9 cellular contexts compared by ENCODE assay signal in genomic region chr1:36158827-36159252, GRCh38. TPM values are rescaled to one million over a fixed set of nuclear protein-coding genes. Genes with fewer than 3 reads are reported as not detected.
A peak's percentile ranks its signal among the peaks of the same experiment; 100 is the strongest.
DNase-seq lines count a peak whose midpoint lies in the region; ATAC-seq and TF ChIP-seq lines count a peak whose summit lies in the region.
"Not testable (repeated sequence)": the region's sequence is repeated elsewhere in the genome, so short reads cannot be mapped to it uniquely, and the experiment has no call there.
"Had no signal": no experiment of that assay in that cellular context is flagged by ENCODE, and none has a peak within 500 bp of the region (broad histone marks: within the 10 kb centered on the region; RNA-seq: fewer than 3 reads in every experiment).

No MANE protein-coding gene starts in this region.

- TF ChIP-seq CTCF in HFF-Myc (IDR thresholded peaks at IDR 0.05; ENCODE audit: low read depth, low read length, missing control alignments); VCaP (conservative IDR thresholded peaks at IDR 0.05); dorsolateral prefrontal cortex (IDR thresholded peaks at IDR 0.05 in 54 of 56, conservative IDR thresholded peaks at IDR 0.05 in 2 of 56; ENCODE audit: low read depth in 1 of 56, partially characterized antibody in 56 of 56); heart right ventricle (IDR thresholded peaks at IDR 0.05); nephron progenitor cell (IDR thresholded peaks at IDR 0.05); spleen (IDR thresholded peaks at IDR 0.05 in 8 of 11, conservative IDR thresholded peaks at IDR 0.05 in 3 of 11); vagina (IDR thresholded peaks at IDR 0.05): not testable (repeated sequence)

- peak overlapping the region; percentile 97 for H3K27ac Mint-ChIP-seq in activated naive CD8-positive, alpha-beta T cell treated with anti-CD3 and anti-CD28 coated beads, Interleukin-2, amount 10 ng/mL, durations not matched to agents 7 days and 5 days
- not testable (repeated sequence) for H3K27ac Mint-ChIP-seq in nephron progenitor cell

- H3K9me3 Mint-ChIP-seq in activated naive CD8-positive, alpha-beta T cell treated with anti-CD3 and anti-CD28 coated beads, Interleukin-2, amount 10 ng/mL, durations not matched to agents 7 days and 5 days; nephron progenitor cell: not testable (repeated sequence)

- intact Hi-C loops in dorsolateral prefrontal cortex (cut with DNase I) = loop anchor here in 1 of 2 donors (10.0 kb wide), 1 partner anchor 226 kb away; the partner anchor contains the start of gene STK40
- intact Hi-C loops in heart right ventricle (cut with DNase I) = loop anchor here in 1 of 10 donors (5.0 kb wide), 1 partner anchor 123 kb away; no protein-coding TSS in a partner anchor
- intact Hi-C loops in spleen (cut with DNase I; ENCODE audit: low total_unique reads) = loop anchor here (10.0 kb wide), 2 partner anchors 66 to 126 kb away; partner anchors contain the start of gene THRAP3
- intact Hi-C loops in vagina (cut with DNase I) = loop anchor here (10.0 kb wide), 3 partner anchors 66 to 226 kb away; partner anchors contain the start of genes STK40 and THRAP3

- H3K4me1 Mint-ChIP-seq in activated naive CD8-positive, alpha-beta T cell treated with anti-CD3 and anti-CD28 coated beads, Interleukin-2, amount 10 ng/mL, durations not matched to agents 7 days and 5 days = peaks cover 61% of the 10 kb centered on the region
- H3K4me1 Mint-ChIP-seq in nephron progenitor cell = peaks cover 66% of the 10 kb centered on the region

- not testable (repeated sequence) for ATAC-seq in activated naive CD8-positive, alpha-beta T cell treated with anti-CD3 and anti-CD28 coated beads, Interleukin-2, amount 10 ng/mL, durations not matched to agents 7 days and 5 days (ENCODE audit: low read depth); heart right ventricle

- TF ChIP-seq POLR2A in spleen (IDR thresholded peaks at IDR 0.05); vagina (IDR thresholded peaks at IDR 0.05): not testable (repeated sequence)

- not testable (repeated sequence) for H3K9me3 ChIP-seq in heart right ventricle, spleen, vagina

- WGBS in heart right ventricle, 2 donors = 74 to 78% methylated on average over 10 of the region's 10 CpGs
- 91 to 94% (median 93%) methylated on average over 10 of the region's 10 CpGs for WGBS in spleen, 5 donors

- H3K4me1 ChIP-seq in heart right ventricle = peaks cover 37 to 79% (median 75%) of the 10 kb centered on the region in 9 donors
- H3K4me1 ChIP-seq in spleen = peaks cover 64 to 87% (median 80%) of the 10 kb centered on the region in 6 donors
- H3K4me1 ChIP-seq in vagina = peaks cover 77% of the 10 kb centered on the region

- peaks cover 27% of the 10 kb centered on the region for H3K36me3 Mint-ChIP-seq in activated naive CD8-positive, alpha-beta T cell treated with anti-CD3 and anti-CD28 coated beads, Interleukin-2, amount 10 ng/mL, durations not matched to agents 7 days and 5 days
- peaks cover 13% of the 10 kb centered on the region for H3K36me3 Mint-ChIP-seq in nephron progenitor cell (ENCODE audit: low read depth)

- not testable (repeated sequence) for H3K27me3 ChIP-seq in dorsolateral prefrontal cortex; heart right ventricle; spleen (replicated peaks in 1 of 7); vagina

- H3K4me3 ChIP-seq in HFF-Myc (replicated peaks; ENCODE audit: low read depth, low read length) = peak overlapping the region; percentile 89
- peak overlapping the region in 54 of 59 donors; percentile 65 to 100 (median 96) for H3K4me3 ChIP-seq in dorsolateral prefrontal cortex
- H3K4me3 ChIP-seq in heart right ventricle = peak overlapping the region in 6 of 10 donors; percentile 68 to 100 (median 90)
- H3K4me3 ChIP-seq in spleen = peak overlapping the region in 3 of 8 donors; percentile 95 to 97 (median 97)
- not testable (repeated sequence) for H3K4me3 ChIP-seq in vagina

- peak overlapping the region; percentile 98; the same call in 1 of the 2 replicates for H3K27ac ChIP-seq in VCaP
- H3K27ac ChIP-seq in dorsolateral prefrontal cortex = peak overlapping the region; percentile 91 to 100 (median 100)
- peak overlapping the region in 8 of 10 donors; percentile 98 to 100 (median 100) for H3K27ac ChIP-seq in heart right ventricle
- peak overlapping the region in 7 of 8 donors; percentile 98 to 100 (median 98) for H3K27ac ChIP-seq in spleen
- peak overlapping the region; percentile 100 for H3K27ac ChIP-seq in vagina

- DNase-seq in HFF-Myc (ENCODE audit: extremely low read depth, low read depth); activated naive CD8-positive, alpha-beta T cell treated with anti-CD3 and anti-CD28 coated beads, Interleukin-2, amount 10 ng/mL, durations not matched to agents 7 days and 5 days; dorsolateral prefrontal cortex; heart right ventricle; nephron progenitor cell; spleen; vagina (ENCODE audit: extremely low spot score in 2 of 2): not testable (repeated sequence)

- not testable (repeated sequence) for H3K27me3 Mint-ChIP-seq in activated naive CD8-positive, alpha-beta T cell treated with anti-CD3 and anti-CD28 coated beads, Interleukin-2, amount 10 ng/mL, durations not matched to agents 7 days and 5 days; nephron progenitor cell (ENCODE audit: low read depth, poor library complexity)

- H3K4me3 Mint-ChIP-seq in activated naive CD8-positive, alpha-beta T cell treated with anti-CD3 and anti-CD28 coated beads, Interleukin-2, amount 10 ng/mL, durations not matched to agents 7 days and 5 days = peak overlapping the region; percentile 91
- peak overlapping the region; percentile 87 for H3K4me3 Mint-ChIP-seq in nephron progenitor cell

- H3K36me3 ChIP-seq in heart right ventricle (peaks cover 0 to 35% (median 0%) of the 10 kb centered on the region in 9 donors), spleen (peaks cover 0 to 14% (median 0%) of the 10 kb centered on the region in 6 donors)
- H3K36me3 ChIP-seq in vagina = not testable (repeated sequence)

- POLR2A ChIA-PET in activated naive CD8-positive, alpha-beta T cell treated with anti-CD3 and anti-CD28 coated beads, Interleukin-2, amount 10 ng/mL, durations not matched to agents 7 days and 5 days (lab: Charles Lee) = interaction anchor here (1.0 to 5.5 kb wide), 5 partner anchors 8 to 226 kb away, joined by 3 to 98 read pairs (median 14); partner anchors contain the start of genes STK40, THRAP3 and TRAPPC3

RNA-seq across cellular contexts. Expression of gene MAP7D1, which starts 2.9 kb away (rescaled TPM):
- total RNA-seq in activated naive CD8-positive, alpha-beta T cell treated with anti-CD3 and anti-CD28 coated beads, Interleukin-2, amount 10 ng/mL, durations not matched to agents 7 days and 5 days = 100 to 1,000 TPM; 234 to 237 TPM
- 100 to 1,000 TPM; 184 to 392 (median 248) TPM for total RNA-seq in dorsolateral prefrontal cortex
- total RNA-seq in heart right ventricle = 100 to 1,000 TPM; 277 to 364 (median 325) TPM
- 100 to 1,000 TPM; 176 to 225 TPM for polyA plus RNA-seq in heart right ventricle
- total RNA-seq in spleen = 100 to 1,000 TPM in 3 of 7 donors, 10 to 100 TPM in 4; 72.6 to 116 (median 96.9) TPM
- polyA plus RNA-seq in spleen = 10 to 100 TPM; 30.4 to 62.7 (median 38.0) TPM
- total RNA-seq in vagina = 93.8 TPM

RNA-seq across cellular contexts. Expression of gene TRAPPC3, which starts 9.6 kb away (rescaled TPM):
- total RNA-seq in activated naive CD8-positive, alpha-beta T cell treated with anti-CD3 and anti-CD28 coated beads, Interleukin-2, amount 10 ng/mL, durations not matched to agents 7 days and 5 days = 10 to 100 TPM; 51.7 to 52.5 TPM
- total RNA-seq in dorsolateral prefrontal cortex (10 to 100 TPM; 41.0 to 81.9 (median 61.8) TPM), heart right ventricle (10 to 100 TPM; 41.6 to 62.6 (median 48.4) TPM), spleen (10 to 100 TPM; 46.7 to 98.1 (median 56.4) TPM), vagina (52.1 TPM)
- polyA plus RNA-seq in heart right ventricle (10 to 100 TPM; 33.6 to 73.8 TPM), spleen (10 to 100 TPM; 42.9 to 70.1 (median 60.2) TPM)

RNA-seq across cellular contexts. Expression of gene COL8A2, which starts 33.8 kb away (rescaled TPM):
- total RNA-seq in activated naive CD8-positive, alpha-beta T cell treated with anti-CD3 and anti-CD28 coated beads, Interleukin-2, amount 10 ng/mL, durations not matched to agents 7 days and 5 days = under 1 TPM; 0.17 to 0.19 TPM
- total RNA-seq in dorsolateral prefrontal cortex = 1 to 10 TPM in 92 of 120 experiments, under 1 TPM in 28; 0.33 to 4.9 (median 1.3) TPM
- 1 to 10 TPM in 3 of 10 donors, under 1 TPM in 7; 0.53 to 2.0 (median 0.73) TPM for total RNA-seq in heart right ventricle
- polyA plus RNA-seq in heart right ventricle = under 1 TPM; 0.58 to 0.80 TPM
- 10 to 100 TPM in 4 of 7 donors, 1 to 10 TPM in 3; 7.0 to 32.0 (median 10.3) TPM for total RNA-seq in spleen
- 1 to 10 TPM; 2.1 to 5.9 (median 4.3) TPM for polyA plus RNA-seq in spleen
- total RNA-seq in vagina = 6.4 TPM
- total RNA-seq: HT-29 had no signal
